17 cellular contexts compared by ENCODE assay signal in genomic region chr6:40896696-40897095, GRCh38.
"Had no signal": no experiment of that assay in that cellular context is flagged by ENCODE, and none has a peak within 500 bp of the region (broad histone marks: within the 10 kb centered on the region; RNA-seq: fewer than 3 reads in every experiment).

No MANE protein-coding gene starts in this region.

- H3K9me3 Mint-ChIP-seq: memory B cell; natural killer cell treated with Interleukin-12 subunit alpha and Interleukin-12 subunit beta and Interleukin-15 and Interleukin-18, amount 100 ng/mL, for 72 hours; stimulated activated naive B cell treated with anti-CD40 and anti-IgM and Interleukin-4, amounts not matched to agents 10 μg/mL and 1 μg/mL and 100 μg/mL, for 72 hours had no signal

- H3K4me1 Mint-ChIP-seq: memory B cell; stimulated activated naive B cell treated with anti-CD40 and anti-IgM and Interleukin-4, amounts not matched to agents 10 μg/mL and 1 μg/mL and 100 μg/mL, for 72 hours had no signal

- H3K27me3 Mint-ChIP-seq: activated naive CD8-positive, alpha-beta T cell had no signal

- ATAC-seq: gastroesophageal sphincter; natural killer cell treated with Interleukin-12 subunit alpha and Interleukin-12 subunit beta and Interleukin-15 and Interleukin-18, amount 100 ng/mL, for 72 hours; stimulated activated naive B cell treated with anti-CD40 and anti-IgM and Interleukin-4, amounts not matched to agents 10 μg/mL and 1 μg/mL and 100 μg/mL, for 72 hours had no signal

- H3K36me3 Mint-ChIP-seq: natural killer cell treated with Interleukin-12 subunit alpha and Interleukin-12 subunit beta and Interleukin-15 and Interleukin-18, amount 100 ng/mL, for 72 hours; stimulated activated naive B cell treated with anti-CD40 and anti-IgM and Interleukin-4, amounts not matched to agents 10 μg/mL and 1 μg/mL and 100 μg/mL, for 72 hours had no signal

- H3K27ac Mint-ChIP-seq: activated naive CD8-positive, alpha-beta T cell; memory B cell; natural killer cell treated with Interleukin-12 subunit alpha and Interleukin-12 subunit beta and Interleukin-15 and Interleukin-18, amount 100 ng/mL, for 72 hours; stimulated activated naive B cell treated with anti-CD40 and anti-IgM and Interleukin-4, amounts not matched to agents 10 μg/mL and 1 μg/mL and 100 μg/mL, for 72 hours had no signal

- H3K36me3 ChIP-seq: cardiac muscle cell, colonic mucosa, gastroesophageal sphincter, SJCRH30 had no signal

- H3K27ac ChIP-seq: cardiac muscle cell, colonic mucosa, epithelial cell of prostate, gastroesophageal sphincter, SJCRH30, testis had no signal

- H3K4me1 ChIP-seq: colonic mucosa, gastroesophageal sphincter, SJCRH30 had no signal

- H3K9me3 ChIP-seq: colonic mucosa, gastroesophageal sphincter, SJCRH30, testis had no signal

- H3K4me3 ChIP-seq: cardiac muscle cell, colonic mucosa, gastroesophageal sphincter, SJCRH30, testis had no signal

- DNase-seq: activated CD4-positive, alpha-beta T cell treated with anti-CD3 and anti-CD28 coated beads, Interleukin-2, amount 50 U/mL, for 4 hours; activated CD4-positive, CD25-positive, alpha-beta regulatory T cell treated with anti-CD3 and anti-CD28 coated beads, Interleukin-2, amount 50 U/mL, for 72 hours; activated gamma-delta T cell; activated T-cell treated with anti-CD3 and anti-CD28 coated beads, Interleukin-2, amount 50 U/mL, for 1 hour; colonic mucosa; effector memory CD4-positive, alpha-beta T cell; occipital lobe; SJCRH30; small intestine; stimulated activated naive B cell treated with anti-CD40 and anti-IgM and Interleukin-4, amounts not matched to agents 10 μg/mL and 1 μg/mL and 100 μg/mL, for 72 hours; testis had no signal

- H3K4me3 Mint-ChIP-seq: activated naive CD8-positive, alpha-beta T cell; memory B cell; natural killer cell treated with Interleukin-12 subunit alpha and Interleukin-12 subunit beta and Interleukin-15 and Interleukin-18, amount 100 ng/mL, for 72 hours; stimulated activated naive B cell treated with anti-CD40 and anti-IgM and Interleukin-4, amounts not matched to agents 10 μg/mL and 1 μg/mL and 100 μg/mL, for 72 hours had no signal

- H3K27me3 ChIP-seq: cardiac muscle cell, colonic mucosa, gastroesophageal sphincter, testis had no signal
